ENCODE assay signal across 19 cellular contexts in genomic region chr13:50682966-50683365, GRCh38.
"Had no signal": no experiment of that assay in that cellular context is flagged by ENCODE, and none has a peak within 500 bp of the region (broad histone marks: within the 10 kb centered on the region; RNA-seq: fewer than 3 reads in every experiment).

No MANE protein-coding gene starts in this region.

- H3K4me3 Mint-ChIP-seq: activated CD4-positive, alpha-beta T cell treated with anti-CD3 and anti-CD28 coated beads, Interleukin-2, amount 10 ng/mL, durations not matched to agents 24 days and 14 days; activated naive CD8-positive, alpha-beta T cell treated with anti-CD3 and anti-CD28 coated beads for 36 hours; activated T-cell treated with anti-CD3 and anti-CD28 coated beads, Interleukin-2, amount 50 U/mL, for 4 hours; endodermal cell; immature natural killer cell; natural killer cell treated with Interleukin-12 subunit alpha and Interleukin-12 subunit beta and Interleukin-15 and Interleukin-18, amount 100 ng/mL, for 72 hours; T-cell had no signal

- DNase-seq: activated CD4-positive, alpha-beta T cell treated with anti-CD3 and anti-CD28 coated beads, Interleukin-2, amount 10 ng/mL, durations not matched to agents 24 days and 14 days; activated CD4-positive, CD25-positive, alpha-beta regulatory T cell; activated CD8-positive, alpha-beta memory T cell treated with anti-CD3 and anti-CD28 coated beads, Interleukin-2, amount 50 U/mL, for 4 hours; activated gamma-delta T cell; activated naive CD8-positive, alpha-beta T cell treated with anti-CD3 and anti-CD28 coated beads for 36 hours; activated T-cell treated with anti-CD3 and anti-CD28 coated beads, Interleukin-2, amount 50 U/mL, for 4 hours; amniotic stem cell; endodermal cell; erythroblast; immature natural killer cell; lower lobe of right lung; occipital lobe; right cardiac atrium; SHP77 treated with DMSO at 0.1 percent for 48 hours; stimulated activated CD4-positive, alpha-beta T cell treated with anti-CD3 and anti-CD28 coated beads, Interleukin-2, amount 100 ng/mL, for 24 hours; stimulated activated naive CD8-positive, alpha-beta T cell treated with anti-CD3 and anti-CD28 coated beads, Interleukin-15, Interleukin-2, amounts not matched to agents 100 U/mL and 50 U/mL, for 24 hours; T-cell had no signal

- H3K36me3 Mint-ChIP-seq: activated naive CD8-positive, alpha-beta T cell treated with anti-CD3 and anti-CD28 coated beads for 36 hours; immature natural killer cell; natural killer cell treated with Interleukin-12 subunit alpha and Interleukin-12 subunit beta and Interleukin-15 and Interleukin-18, amount 100 ng/mL, for 72 hours; T-cell had no signal

- ATAC-seq: activated T-cell treated with anti-CD3 and anti-CD28 coated beads, Interleukin-2, amount 50 U/mL, for 4 hours; natural killer cell treated with Interleukin-12 subunit alpha and Interleukin-12 subunit beta and Interleukin-15 and Interleukin-18, amount 100 ng/mL, for 72 hours; right cardiac atrium; SK-N-SH treated with all-trans-retinoic acid at 6 μM for 48 hours; stimulated activated naive CD8-positive, alpha-beta T cell treated with anti-CD3 and anti-CD28 coated beads, Interleukin-15, Interleukin-2, amounts not matched to agents 100 U/mL and 50 U/mL, for 24 hours; T-cell had no signal

- H3K27ac Mint-ChIP-seq: activated CD4-positive, alpha-beta T cell treated with anti-CD3 and anti-CD28 coated beads, Interleukin-2, amount 10 ng/mL, durations not matched to agents 24 days and 14 days; activated naive CD8-positive, alpha-beta T cell treated with anti-CD3 and anti-CD28 coated beads for 36 hours; endodermal cell; immature natural killer cell; natural killer cell treated with Interleukin-12 subunit alpha and Interleukin-12 subunit beta and Interleukin-15 and Interleukin-18, amount 100 ng/mL, for 72 hours; T-cell had no signal

- H3K27me3 Mint-ChIP-seq: activated naive CD8-positive, alpha-beta T cell treated with anti-CD3 and anti-CD28 coated beads for 36 hours had no signal

- H3K9me3 Mint-ChIP-seq: activated naive CD8-positive, alpha-beta T cell treated with anti-CD3 and anti-CD28 coated beads for 36 hours; activated T-cell treated with anti-CD3 and anti-CD28 coated beads, Interleukin-2, amount 50 U/mL, for 4 hours; endodermal cell; immature natural killer cell; natural killer cell treated with Interleukin-12 subunit alpha and Interleukin-12 subunit beta and Interleukin-15 and Interleukin-18, amount 100 ng/mL, for 72 hours; T-cell had no signal
